Comparison of ENCODE assay signal across 14 cellular contexts in genomic region chr9:130745210-130745800, GRCh38.
"Had no signal": no experiment of that assay in that cellular context is flagged by ENCODE, and none has a peak within 500 bp of the region (broad histone marks: within the 10 kb centered on the region; RNA-seq: fewer than 3 reads in every experiment).

No MANE protein-coding gene starts in this region.

- H3K36me3 ChIP-seq: gastrocnemius medialis, pancreas, thyroid gland had no signal

- DNase-seq: activated CD4-positive, alpha-beta T cell treated with anti-CD3 and anti-CD28 coated beads, Interleukin-2, amount 10 ng/mL, durations not matched to agents 7 days and 5 days; activated CD4-positive, CD25-positive, alpha-beta regulatory T cell; activated CD8-positive, alpha-beta memory T cell treated with anti-CD3 and anti-CD28 coated beads for 24 hours; activated gamma-delta T cell treated with Interleukin-2 at 50 U/mL for 16 hours; amygdala; erythroblast; gastrocnemius medialis; pancreas; stimulated activated CD4-positive, alpha-beta T cell treated with anti-CD3 and anti-CD28 coated beads, Interleukin-12 subunit alpha, Interleukin-12 subunit beta, amount 100 ng/mL, for 4 hours; stimulated activated CD4-positive, alpha-beta T cell treated with anti-CD3 and anti-CD28 coated beads, Interleukin-2, amount 100 ng/mL, for 24 hours; T-helper 17 cell; thyroid gland had no signal

- H3K4me3 ChIP-seq: gastrocnemius medialis, pancreas, thyroid gland had no signal

- H3K4me1 Mint-ChIP-seq: activated CD4-positive, alpha-beta T cell treated with anti-CD3 and anti-CD28 coated beads, Interleukin-2, amount 10 ng/mL, durations not matched to agents 7 days and 5 days had no signal

- H3K4me3 Mint-ChIP-seq: activated CD4-positive, alpha-beta T cell treated with anti-CD3 and anti-CD28 coated beads, Interleukin-2, amount 10 ng/mL, durations not matched to agents 7 days and 5 days; activated naive CD8-positive, alpha-beta T cell; dendritic cell treated with granulocyte-macrophage colony-stimulating factor and Interleukin-4, amounts not matched to agents 40 ng/mL and 50 ng/mL, for 4 days; T-helper 17 cell had no signal

- H3K9me3 ChIP-seq: gastrocnemius medialis, pancreas, thyroid gland had no signal

- H3K27ac ChIP-seq: gastrocnemius medialis, pancreas had no signal

- H3K27me3 ChIP-seq: gastrocnemius medialis, pancreas, thyroid gland had no signal

- ATAC-seq: gastrocnemius medialis, pancreas, T-helper 17 cell had no signal

- H3K27me3 Mint-ChIP-seq: activated CD4-positive, alpha-beta T cell treated with anti-CD3 and anti-CD28 coated beads, Interleukin-2, amount 10 ng/mL, durations not matched to agents 7 days and 5 days; activated naive CD8-positive, alpha-beta T cell; dendritic cell treated with granulocyte-macrophage colony-stimulating factor and Interleukin-4, amounts not matched to agents 40 ng/mL and 50 ng/mL, for 4 days; T-helper 17 cell had no signal

- H3K9me3 Mint-ChIP-seq: dendritic cell treated with granulocyte-macrophage colony-stimulating factor and Interleukin-4, amounts not matched to agents 40 ng/mL and 50 ng/mL, for 4 days had no signal

- H3K27ac Mint-ChIP-seq: activated CD4-positive, alpha-beta T cell treated with anti-CD3 and anti-CD28 coated beads, Interleukin-2, amount 10 ng/mL, durations not matched to agents 7 days and 5 days; activated naive CD8-positive, alpha-beta T cell; dendritic cell treated with granulocyte-macrophage colony-stimulating factor and Interleukin-4, amounts not matched to agents 40 ng/mL and 50 ng/mL, for 4 days; T-helper 17 cell had no signal
